8 cellular contexts compared by ENCODE assay signal in genomic region chr16:11310997-11311561, GRCh38. TPM values are rescaled to one million over a fixed set of nuclear protein-coding genes. Genes with fewer than 3 reads are reported as not detected.
DNase-seq lines count a peak whose midpoint lies in the region; ATAC-seq lines count a peak whose summit lies in the region.

No MANE protein-coding gene starts in this region.

- H3K36me3 Mint-ChIP-seq in naive thymus-derived CD4-positive, alpha-beta T cell: peaks cover 0 to 7% (median 0%) of the 10 kb centered on the region in 5 donors

- CTCF ChIA-PET in naive thymus-derived CD4-positive, alpha-beta T cell (lab: Charles Lee): interaction anchor here (1.0 to 2.2 kb wide), 3 partner anchors 13 to 55 kb away, joined by 3 to 10 read pairs (median 3); partner anchors contain the start of gene SOCS1

- H3K27me3 Mint-ChIP-seq in naive thymus-derived CD4-positive, alpha-beta T cell: peaks cover 0 to 2% (median 0%) of the 10 kb centered on the region in 5 donors

- POLR2A ChIA-PET in naive thymus-derived CD4-positive, alpha-beta T cell (lab: Charles Lee): interaction anchor here (0.7 to 2.8 kb wide), 4 partner anchors 13 to 56 kb away, joined by 3 to 14 read pairs (median 5); partner anchors contain the start of gene SOCS1

- ATAC-seq in GM18870 (IDR thresholded peaks at IDR 0.05; ENCODE audit: unreplicated experiment): peak; percentile 47
- ATAC-seq in HG02981 (IDR thresholded peaks at IDR 0.05; ENCODE audit: unreplicated experiment): peak; percentile 41
- peak; percentile 77 for ATAC-seq in naive thymus-derived CD4-positive, alpha-beta T cell
- ATAC-seq in left ventricle myocardium superior: no peak

- intact Hi-C loops in naive thymus-derived CD4-positive, alpha-beta T cell (cut with micrococcal nuclease): loop anchor here (1.0 to 2.0 kb wide), 8 partner anchors 14 to 56 kb away; partner anchors contain the start of gene RMI2 (in 2 of the 2)
- intact Hi-C loops in left ventricle myocardium superior (cut with micrococcal nuclease): no loop called here

- no peak overlapping the region for H3K27ac ChIP-seq in naive thymus-derived CD4-positive, alpha-beta T cell (ENCODE audit: low read depth, low read length)

- H3K9me3 ChIP-seq in naive thymus-derived CD4-positive, alpha-beta T cell (ENCODE audit: control insufficient read depth in 2 of 3, low read length in 3 of 3): no peaks in the 10 kb centered on the region

- no peaks in the 10 kb centered on the region for H3K27me3 ChIP-seq in naive thymus-derived CD4-positive, alpha-beta T cell (ENCODE audit: control insufficient read depth in 2 of 2, insufficient read depth in 2 of 2, low read length in 2 of 2)

- H3K4me3 Mint-ChIP-seq in naive thymus-derived CD4-positive, alpha-beta T cell: peak overlapping the region in 9 of 10 donors; percentile 49 to 78 (median 70)

- peak overlapping the region; percentile 67 to 99 (median 92) for H3K27ac Mint-ChIP-seq in naive thymus-derived CD4-positive, alpha-beta T cell

- no peaks in the 10 kb centered on the region for H3K36me3 ChIP-seq in naive thymus-derived CD4-positive, alpha-beta T cell (ENCODE audit: control insufficient read depth in 2 of 3, insufficient read depth in 3 of 3, low read length in 3 of 3)

- peaks cover 5 to 66% (median 35%) of the 10 kb centered on the region in 7 donors for H3K4me1 Mint-ChIP-seq in naive thymus-derived CD4-positive, alpha-beta T cell

- peaks cover 23 to 34% of the 10 kb centered on the region in 2 donors for H3K4me1 ChIP-seq in naive thymus-derived CD4-positive, alpha-beta T cell (ENCODE audit: control insufficient read depth in 2 of 2, insufficient read depth in 2 of 2, low read length in 2 of 2)

- DNase-seq in SKM-1 (lab: John Stamatoyannopoulos, UW; ENCODE audit: unreplicated experiment) (peak; percentile 58), NCI-H2171 treated with DMSO at 0.1 percent for 48 hours (lab: John Stamatoyannopoulos, UW) (no peak), AG20443 (ENCODE audit: low spot score) (no peak), left ventricle myocardium superior (no peak)
- peak in 7 of 9 donors; percentile 51 to 77 (median 66) for DNase-seq in naive thymus-derived CD4-positive, alpha-beta T cell
- no peak for DNase-seq in stimulated activated naive CD4-positive, alpha-beta T cell treated with Interleukin-2 at 50 U/mL for 16 hours (lab: John Stamatoyannopoulos, UW)

- no peaks in the 10 kb centered on the region for H3K9me3 Mint-ChIP-seq in naive thymus-derived CD4-positive, alpha-beta T cell

- peak overlapping the region; percentile 16 for H3K4me3 ChIP-seq in naive thymus-derived CD4-positive, alpha-beta T cell (ENCODE audit: low read length)

RNA-seq across cellular contexts. Expression of gene PRM1, which starts 29.9 kb away (rescaled TPM):
- total RNA-seq in naive thymus-derived CD4-positive, alpha-beta T cell: not detected
- not detected for polyA plus RNA-seq in naive thymus-derived CD4-positive, alpha-beta T cell
- total RNA-seq in left ventricle myocardium superior: not detected

RNA-seq across cellular contexts. Expression of gene RMI2, which starts 34.2 kb away (rescaled TPM):
- 10 to 100 TPM in 1 of 5 experiments, 1 to 10 TPM in 4; 1.8 to 57.0 (median 3.3) TPM for total RNA-seq in naive thymus-derived CD4-positive, alpha-beta T cell
- 10 to 100 TPM in 1 of 2 donors, 1 to 10 TPM in 1; 7.1 to 13.3 TPM for polyA plus RNA-seq in naive thymus-derived CD4-positive, alpha-beta T cell
- 0.45 TPM for total RNA-seq in left ventricle myocardium superior

RNA-seq across cellular contexts. Expression of gene PRM2, which starts 34.8 kb away (rescaled TPM):
- not detected for total RNA-seq in naive thymus-derived CD4-positive, alpha-beta T cell
- polyA plus RNA-seq in naive thymus-derived CD4-positive, alpha-beta T cell: not detected
- total RNA-seq in left ventricle myocardium superior: not detected

RNA-seq across cellular contexts. Expression of gene PRM3, which starts 37.6 kb away (rescaled TPM):
- total RNA-seq in naive thymus-derived CD4-positive, alpha-beta T cell: not detected
- not detected for polyA plus RNA-seq in naive thymus-derived CD4-positive, alpha-beta T cell
- total RNA-seq in left ventricle myocardium superior: not detected

RNA-seq across cellular contexts. Expression of gene TNP2, which starts 42.0 kb away (rescaled TPM):
- not detected for total RNA-seq in naive thymus-derived CD4-positive, alpha-beta T cell
- not detected for polyA plus RNA-seq in naive thymus-derived CD4-positive, alpha-beta T cell
- not detected for total RNA-seq in left ventricle myocardium superior

Comparison
In these comparisons a context has a peak if more than half of its experiments do, and no peak if none do; other contexts are left out.
1. DNase-seq: peak in SKM-1 (single experiment) and naive thymus-derived CD4-positive, alpha-beta T cell (7 of 9); none in NCI-H2171 treated with DMSO at 0.1 percent for 48 hours (single experiment), AG20443 (single experiment), stimulated activated naive CD4-positive, alpha-beta T cell treated with Interleukin-2 at 50 U/mL for 16 hours (single experiment) and left ventricle myocardium superior (single experiment).